ENCODE assay signal across 8 cellular contexts in the genomic region with DNA sequence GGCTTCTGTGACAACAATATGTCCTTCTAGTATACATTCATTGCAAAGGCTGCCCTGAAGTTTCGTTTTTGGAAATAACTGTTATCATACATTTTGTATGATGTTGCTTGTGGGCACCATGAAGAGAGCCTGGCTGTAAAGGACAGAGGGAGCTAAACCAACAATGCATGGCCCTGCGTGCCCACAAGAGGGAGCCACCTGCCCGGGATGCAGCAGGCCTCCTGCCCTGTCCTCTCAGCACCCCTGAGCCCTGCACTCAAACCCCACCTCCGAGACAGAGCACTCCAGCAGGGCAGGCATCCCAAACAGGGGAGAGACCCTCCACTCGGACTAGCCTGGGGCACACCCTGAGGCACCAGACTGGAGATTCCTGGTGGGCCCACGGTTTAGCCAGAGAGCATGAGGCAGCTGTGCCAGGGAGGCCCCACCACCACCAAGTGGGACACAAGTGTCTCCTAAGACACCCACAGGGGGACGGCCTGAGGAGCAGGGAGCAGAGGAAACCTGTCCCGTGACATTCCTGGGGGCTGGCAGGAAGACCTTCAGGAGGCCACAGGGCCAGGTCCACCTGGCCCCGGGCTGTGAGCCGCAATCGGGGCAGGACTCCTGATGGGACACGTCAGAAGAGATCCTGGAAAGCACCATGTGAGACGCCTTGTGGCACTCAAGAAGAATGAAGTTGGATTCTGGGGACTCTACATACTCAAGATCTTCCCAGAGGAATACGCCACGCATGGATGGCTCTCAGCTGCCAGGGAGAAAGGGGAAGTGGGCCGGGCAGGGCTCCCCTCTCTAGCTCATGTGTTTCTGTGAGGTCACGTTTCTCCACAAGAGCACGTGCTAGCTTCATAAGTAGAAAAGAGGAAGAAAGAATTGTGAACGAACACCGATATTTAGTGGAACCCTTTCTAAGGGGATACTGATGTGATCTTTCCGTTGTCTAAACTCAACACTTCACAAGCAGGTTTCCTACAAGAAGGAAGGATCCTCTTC. TPM values are rescaled to one million over a fixed set of nuclear protein-coding genes. Genes with fewer than 3 reads are reported as not detected.
A peak's percentile ranks its signal among the peaks of the same experiment; 100 is the strongest.
DNase-seq lines count a peak whose midpoint lies in the region; ATAC-seq and TF ChIP-seq lines count a peak whose summit lies in the region.
"Not testable (repeated sequence)": the region's sequence is repeated elsewhere in the genome, so short reads cannot be mapped to it uniquely, and the experiment has no call there.

No MANE protein-coding gene starts in this region.

- ATAC-seq in HCT116: peak; percentile 92
- peak; percentile 95 for ATAC-seq in T-helper 17 cell
- ATAC-seq in left colon: peak; percentile 85

- H3K27ac Mint-ChIP-seq in T-helper 17 cell: not testable (repeated sequence)

- not testable (repeated sequence) for H3K4me3 Mint-ChIP-seq in T-helper 17 cell

- H3K9me3 ChIP-seq in DOHH2 (ENCODE audit: control insufficient read depth, insufficient read depth, low read length); HCT116 (ENCODE audit: control insufficient read depth in 1 of 2, insufficient read depth in 1 of 2, low read depth in 1 of 2, low read length in 2 of 2); T-helper 17 cell (ENCODE audit: control insufficient read depth, low read length, poor library complexity, severe bottlenecking); smooth muscle cell (replicated peaks; ENCODE audit: low read depth); testis: not testable (repeated sequence)

- RAD21 ChIA-PET in HCT116 (lab: Charles Lee; ENCODE audit: low non-redundant PET in 1 of 2, low total read pairs in 2 of 2, uncharacterized antibody in 2 of 2, unreplicated experiment in 2 of 2): not testable (repeated sequence)

- H3K4me2 ChIP-seq in DOHH2 (ENCODE audit: low read length): peak overlapping the region; percentile 31; the same call in 1 of the 2 replicates
- H3K4me2 ChIP-seq in HCT116 (ENCODE audit: low read length); smooth muscle cell: not testable (repeated sequence)

- 0 out of 2 replicates have a peak overlapping the region, but pooled peaks have one; percentile 28 for H3K27ac ChIP-seq in DOHH2 (ENCODE audit: low read depth, low read length)
- not testable (repeated sequence) for H3K27ac ChIP-seq in HCT116 (ENCODE audit: low read depth, low read length); smooth muscle cell (ENCODE audit: low read depth); testis

- DNase-seq in HCT116 (ENCODE audit: low read depth, low spot score); smooth muscle cell (lab: John Stamatoyannopoulos, UW; ENCODE audit: unreplicated experiment): not testable (repeated sequence)
- DNase-seq in T-helper 17 cell (peak in 1 of 3 donors; percentile 44), activated T-cell treated with anti-CD3 and anti-CD28 coated beads for 48 hours (ENCODE audit: low read depth) (peak; percentile 34), left colon (peak; percentile 50 to 51), testis (peak; percentile 57)
- DNase-seq in central memory CD4-positive, alpha-beta T cell: peak; percentile 17

- intact Hi-C loops in HCT116 (cut with micrococcal nuclease); left colon (cut with DNase I, micrococcal nuclease); testis (cut with DNase I; ENCODE audit: low total_unique reads): not testable (repeated sequence)

- not testable (repeated sequence) for H3K36me3 ChIP-seq in DOHH2 (ENCODE audit: control insufficient read depth, low read length); HCT116 (ENCODE audit: control insufficient read depth in 1 of 2, insufficient read depth in 2 of 2, low read length in 2 of 2); smooth muscle cell (ENCODE audit: low read depth); testis (ENCODE audit: low read depth, missing control alignments)

- POLR2A ChIA-PET in HCT116 (lab: Charles Lee): not testable (repeated sequence)

- H4K20me1 ChIP-seq in DOHH2 (ENCODE audit: control insufficient read depth, insufficient read depth, low read depth, low read length); HCT116 (ENCODE audit: insufficient read depth); smooth muscle cell (ENCODE audit: low read depth): not testable (repeated sequence)

- H3K27me3 ChIP-seq in DOHH2 (ENCODE audit: control insufficient read depth, low read length); HCT116 (ENCODE audit: insufficient read depth, low read length); smooth muscle cell (ENCODE audit: low read depth); testis: not testable (repeated sequence)

- TF ChIP-seq POLR2A in HCT116 (IDR thresholded peaks at IDR 0.05; ENCODE audit: borderline replicate concordance, extremely low read depth, insufficient read depth, insufficient read length); testis (IDR thresholded peaks at IDR 0.05): not testable (repeated sequence)

- CTCF ChIA-PET in HCT116 (lab: Charles Lee): not testable (repeated sequence)

- not testable (repeated sequence) for H3K4me1 Mint-ChIP-seq in T-helper 17 cell

- not testable (repeated sequence) for H3K9ac ChIP-seq in HCT116 (ENCODE audit: low read length); smooth muscle cell (ENCODE audit: low read depth)

- BruUV-seq in HCT116 (replicated peaks; lab: Mats Ljungman, UMichigan): not testable (repeated sequence)

- not testable (repeated sequence) for H3K9me2 ChIP-seq in DOHH2 (replicated peaks; ENCODE audit: control insufficient read depth, low read length); HCT116 (ENCODE audit: insufficient read depth)

- H3K4me1 ChIP-seq in DOHH2 (ENCODE audit: control insufficient read depth, low read length); HCT116 (ENCODE audit: control insufficient read depth in 1 of 2, insufficient read depth in 2 of 2, low read length in 2 of 2); smooth muscle cell (ENCODE audit: low read depth); testis: not testable (repeated sequence)

- H3K27me3 Mint-ChIP-seq in T-helper 17 cell: not testable (repeated sequence)

- TF ChIP-seq CTCF in DOHH2 (IDR thresholded peaks at IDR 0.05; ENCODE audit: low read depth, low read length, poor library complexity, severe bottlenecking) (peak; percentile 12), smooth muscle cell (IDR thresholded peaks at IDR 0.05; ENCODE audit: borderline replicate concordance, insufficient read depth, poor library complexity, severe bottlenecking) (peak; percentile 25)
- TF ChIP-seq CTCF in HCT116 (IDR thresholded peaks at IDR 0.05 in 2 of 3, conservative IDR thresholded peaks at IDR 0.05 in 1 of 3; ENCODE audit: borderline replicate concordance in 1 of 3, insufficient read depth in 1 of 3, low read depth in 2 of 3, low read length in 2 of 3); testis (IDR thresholded peaks at IDR 0.05): not testable (repeated sequence)

- H3K4me3 ChIP-seq in DOHH2 (ENCODE audit: low read length); HCT116 (replicated peaks in 1 of 2; ENCODE audit: low read depth in 1 of 2, low read length in 2 of 2); smooth muscle cell; testis: not testable (repeated sequence)

- not testable (repeated sequence) for H3F3A ChIP-seq in DOHH2 (ENCODE audit: control insufficient read depth, insufficient read depth); smooth muscle cell (ENCODE audit: low read depth)

- not testable (repeated sequence) for H3K79me2 ChIP-seq in DOHH2 (ENCODE audit: control insufficient read depth, low read length); HCT116 (ENCODE audit: insufficient read depth, low read length); smooth muscle cell (ENCODE audit: low read depth)

- not testable (repeated sequence) for H3K36me3 Mint-ChIP-seq in T-helper 17 cell (ENCODE audit: low read depth)

- WGBS in smooth muscle cell (ENCODE audit: low lambda C conversion rate): 100% methylated on average over 2 of the region's 21 CpGs
- WGBS in testis, 2 donors: 79 to 80% methylated on average over 3 to 6 of the region's 21 CpGs

- H2AFZ ChIP-seq in HCT116 (ENCODE audit: low read depth, low read length, poor library complexity, severe bottlenecking); smooth muscle cell (ENCODE audit: low read depth): not testable (repeated sequence)

- TF ChIP-seq RAD21 in HCT116 (IDR thresholded peaks at IDR 0.05; ENCODE audit: low read depth): not testable (repeated sequence)

RNA-seq across cellular contexts. Expression of gene KCTD5, which starts 43.0 kb away (rescaled TPM):
- total RNA-seq in HCT116 (2021; ENCODE audit: unreplicated experiment) (42.1 TPM), T-helper 17 cell (10 to 100 TPM; 19.6 to 21.9 TPM), left colon (10 to 100 TPM; 49.3 to 79.6 TPM), smooth muscle cell (27.0 and 38.2 TPM in 2 replicates), testis (10 to 100 TPM; 63.9 to 72.2 TPM)
- polyA plus RNA-seq in HCT116 (2012): 35.3 and 35.8 TPM in 2 replicates
- polyA plus RNA-seq in smooth muscle cell (35.5 and 36.6 TPM in 2 replicates), testis (ENCODE audit: insufficient read depth, low read depth, low replicate concordance) (33.3 TPM)
